Comparison of ENCODE assay signal across 1 cellular context in the genomic region with DNA sequence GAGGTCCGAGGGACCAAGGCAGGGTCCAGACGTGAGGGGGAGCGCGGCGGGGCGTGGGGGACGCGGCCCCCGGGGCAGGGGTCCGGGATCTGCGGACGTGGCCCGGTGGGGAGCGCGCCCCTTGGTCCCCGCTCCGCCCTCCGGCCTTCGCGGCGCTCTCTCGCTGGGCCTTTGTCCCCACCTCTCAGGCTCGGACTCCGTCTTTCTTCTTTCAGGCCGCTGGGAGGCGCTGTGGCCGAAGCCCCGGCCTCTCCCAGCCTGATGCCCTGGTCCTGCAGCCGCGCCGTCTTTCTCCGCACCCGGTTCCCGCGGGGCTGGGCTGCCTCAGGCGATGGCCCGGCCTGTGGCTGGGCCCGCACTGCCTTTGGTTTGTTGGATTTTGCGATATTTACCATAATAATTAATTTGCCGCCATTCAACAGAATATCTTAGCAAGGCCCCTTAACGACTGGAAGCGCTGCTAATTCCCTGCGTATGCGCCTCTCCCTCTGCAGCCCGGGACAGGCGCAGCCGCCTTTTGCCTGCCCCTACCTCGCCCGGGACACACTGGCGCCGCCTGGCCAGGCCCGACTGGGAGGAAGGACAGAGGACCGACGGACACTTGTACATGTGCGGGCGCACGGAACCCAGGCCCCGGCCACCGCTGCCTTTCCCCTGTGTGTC.
TF ChIP-seq lines count a peak whose summit lies in the region.

No MANE protein-coding gene starts in this region.

TF ChIP-seq in HepG2, 621 proteins besides CTCF, POLR2A, EP300 and RAD21 (continued from another document and continues in another):
- TF ChIP-seq, protein P1, sequence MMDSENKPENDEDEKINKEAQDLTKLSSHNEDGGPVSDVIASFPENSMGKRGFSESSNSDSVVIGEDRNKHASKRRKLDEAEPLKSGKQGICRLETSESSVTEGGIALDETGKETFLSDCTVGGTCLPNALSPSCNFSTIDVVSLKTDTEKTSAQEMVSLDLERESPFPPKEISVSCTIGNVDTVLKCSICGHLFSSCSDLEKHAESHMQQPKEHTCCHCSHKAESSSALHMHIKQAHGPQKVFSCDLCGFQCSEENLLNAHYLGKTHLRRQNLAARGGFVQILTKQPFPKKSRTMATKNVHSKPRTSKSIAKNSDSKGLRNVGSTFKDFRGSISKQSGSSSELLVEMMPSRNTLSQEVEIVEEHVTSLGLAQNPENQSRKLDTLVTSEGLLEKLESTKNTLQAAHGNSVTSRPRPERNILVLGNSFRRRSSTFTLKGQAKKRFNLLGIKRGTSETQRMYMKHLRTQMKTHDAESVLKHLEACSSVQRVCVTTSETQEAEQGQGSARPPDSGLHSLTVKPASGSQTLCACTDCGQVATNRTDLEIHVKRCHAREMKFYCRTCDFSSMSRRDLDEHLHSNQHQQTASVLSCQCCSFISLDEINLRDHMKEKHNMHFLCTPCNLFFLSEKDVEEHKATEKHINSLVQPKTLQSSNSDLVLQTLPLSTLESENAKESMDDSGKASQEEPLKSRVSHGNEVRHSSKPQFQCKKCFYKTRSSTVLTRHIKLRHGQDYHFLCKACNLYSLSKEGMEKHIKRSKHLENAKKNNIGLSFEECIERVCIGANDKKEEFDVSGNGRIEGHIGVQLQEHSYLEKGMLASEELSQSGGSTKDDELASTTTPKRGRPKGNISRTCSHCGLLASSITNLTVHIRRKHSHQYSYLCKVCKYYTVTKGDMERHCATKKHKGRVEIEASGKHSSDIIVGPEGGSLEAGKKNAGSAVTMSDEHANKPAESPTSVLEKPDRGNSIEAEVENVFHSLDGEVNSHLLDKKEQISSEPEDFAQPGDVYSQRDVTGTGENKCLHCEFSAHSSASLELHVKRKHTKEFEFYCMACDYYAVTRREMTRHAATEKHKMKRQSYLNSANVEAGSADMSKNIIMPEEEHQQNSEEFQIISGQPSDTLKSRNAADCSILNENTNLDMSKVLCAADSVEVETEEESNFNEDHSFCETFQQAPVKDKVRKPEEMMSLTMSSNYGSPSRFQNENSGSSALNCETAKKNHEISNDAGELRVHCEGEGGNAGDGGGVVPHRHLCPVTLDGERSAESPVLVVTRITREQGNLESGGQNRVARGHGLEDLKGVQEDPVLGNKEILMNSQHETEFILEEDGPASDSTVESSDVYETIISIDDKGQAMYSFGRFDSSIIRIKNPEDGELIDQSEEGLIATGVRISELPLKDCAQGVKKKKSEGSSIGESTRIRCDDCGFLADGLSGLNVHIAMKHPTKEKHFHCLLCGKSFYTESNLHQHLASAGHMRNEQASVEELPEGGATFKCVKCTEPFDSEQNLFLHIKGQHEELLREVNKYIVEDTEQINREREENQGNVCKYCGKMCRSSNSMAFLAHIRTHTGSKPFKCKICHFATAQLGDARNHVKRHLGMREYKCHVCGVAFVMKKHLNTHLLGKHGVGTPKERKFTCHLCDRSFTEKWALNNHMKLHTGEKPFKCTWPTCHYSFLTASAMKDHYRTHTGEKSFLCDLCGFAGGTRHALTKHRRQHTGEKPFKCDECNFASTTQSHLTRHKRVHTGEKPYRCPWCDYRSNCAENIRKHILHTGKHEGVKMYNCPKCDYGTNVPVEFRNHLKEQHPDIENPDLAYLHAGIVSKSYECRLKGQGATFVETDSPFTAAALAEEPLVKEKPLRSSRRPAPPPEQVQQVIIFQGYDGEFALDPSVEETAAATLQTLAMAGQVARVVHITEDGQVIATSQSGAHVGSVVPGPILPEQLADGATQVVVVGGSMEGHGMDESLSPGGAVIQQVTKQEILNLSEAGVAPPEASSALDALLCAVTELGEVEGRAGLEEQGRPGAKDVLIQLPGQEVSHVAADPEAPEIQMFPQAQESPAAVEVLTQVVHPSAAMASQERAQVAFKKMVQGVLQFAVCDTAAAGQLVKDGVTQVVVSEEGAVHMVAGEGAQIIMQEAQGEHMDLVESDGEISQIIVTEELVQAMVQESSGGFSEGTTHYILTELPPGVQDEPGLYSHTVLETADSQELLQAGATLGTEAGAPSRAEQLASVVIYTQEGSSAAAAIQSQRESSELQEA (CRISPR knock-in tag; IDR thresholded peaks at IDR 0.05; ENCODE audit: not compliant biosample characterization), result peak; percentile 45
- 0 out of 2 replicates have a peak, but pooled peaks have one; percentile 48 for TF ChIP-seq ZNF761 (CRISPR knock-in tag; conservative IDR thresholded peaks at IDR 0.05)
- TF ChIP-seq SNAPC2 (CRISPR knock-in tag; IDR thresholded peaks at IDR 0.05), result no peak
- TF ChIP-seq, protein P2, sequence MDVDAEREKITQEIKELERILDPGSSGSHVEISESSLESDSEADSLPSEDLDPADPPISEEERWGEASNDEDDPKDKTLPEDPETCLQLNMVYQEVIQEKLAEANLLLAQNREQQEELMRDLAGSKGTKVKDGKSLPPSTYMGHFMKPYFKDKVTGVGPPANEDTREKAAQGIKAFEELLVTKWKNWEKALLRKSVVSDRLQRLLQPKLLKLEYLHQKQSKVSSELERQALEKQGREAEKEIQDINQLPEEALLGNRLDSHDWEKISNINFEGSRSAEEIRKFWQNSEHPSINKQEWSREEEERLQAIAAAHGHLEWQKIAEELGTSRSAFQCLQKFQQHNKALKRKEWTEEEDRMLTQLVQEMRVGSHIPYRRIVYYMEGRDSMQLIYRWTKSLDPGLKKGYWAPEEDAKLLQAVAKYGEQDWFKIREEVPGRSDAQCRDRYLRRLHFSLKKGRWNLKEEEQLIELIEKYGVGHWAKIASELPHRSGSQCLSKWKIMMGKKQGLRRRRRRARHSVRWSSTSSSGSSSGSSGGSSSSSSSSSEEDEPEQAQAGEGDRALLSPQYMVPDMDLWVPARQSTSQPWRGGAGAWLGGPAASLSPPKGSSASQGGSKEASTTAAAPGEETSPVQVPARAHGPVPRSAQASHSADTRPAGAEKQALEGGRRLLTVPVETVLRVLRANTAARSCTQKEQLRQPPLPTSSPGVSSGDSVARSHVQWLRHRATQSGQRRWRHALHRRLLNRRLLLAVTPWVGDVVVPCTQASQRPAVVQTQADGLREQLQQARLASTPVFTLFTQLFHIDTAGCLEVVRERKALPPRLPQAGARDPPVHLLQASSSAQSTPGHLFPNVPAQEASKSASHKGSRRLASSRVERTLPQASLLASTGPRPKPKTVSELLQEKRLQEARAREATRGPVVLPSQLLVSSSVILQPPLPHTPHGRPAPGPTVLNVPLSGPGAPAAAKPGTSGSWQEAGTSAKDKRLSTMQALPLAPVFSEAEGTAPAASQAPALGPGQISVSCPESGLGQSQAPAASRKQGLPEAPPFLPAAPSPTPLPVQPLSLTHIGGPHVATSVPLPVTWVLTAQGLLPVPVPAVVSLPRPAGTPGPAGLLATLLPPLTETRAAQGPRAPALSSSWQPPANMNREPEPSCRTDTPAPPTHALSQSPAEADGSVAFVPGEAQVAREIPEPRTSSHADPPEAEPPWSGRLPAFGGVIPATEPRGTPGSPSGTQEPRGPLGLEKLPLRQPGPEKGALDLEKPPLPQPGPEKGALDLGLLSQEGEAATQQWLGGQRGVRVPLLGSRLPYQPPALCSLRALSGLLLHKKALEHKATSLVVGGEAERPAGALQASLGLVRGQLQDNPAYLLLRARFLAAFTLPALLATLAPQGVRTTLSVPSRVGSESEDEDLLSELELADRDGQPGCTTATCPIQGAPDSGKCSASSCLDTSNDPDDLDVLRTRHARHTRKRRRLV (CRISPR knock-in tag; IDR thresholded peaks at IDR 0.05), result no peak
- peak; percentile 56; the same call in 1 of the 2 replicates for TF ChIP-seq ZBTB7A (CRISPR knock-in tag; IDR thresholded peaks at IDR 0.05)
- TF ChIP-seq PCBP2 (optimal IDR thresholded peaks at IDR 0.05; ENCODE audit: low read depth, low read length, poor library complexity, severe bottlenecking), result no peak
- no peak; the same call in 2 of the 3 replicates for TF ChIP-seq MXI1 (IDR thresholded peaks at IDR 0.05; ENCODE audit: borderline replicate concordance, low read depth, low read length)
- no peak for TF ChIP-seq ZNF256 (CRISPR knock-in tag; conservative IDR thresholded peaks at IDR 0.05)
- TF ChIP-seq KAT8 (CRISPR knock-in tag; IDR thresholded peaks at IDR 0.05), result peak; percentile 40; the same call in 1 of the 2 replicates
- 0 out of 2 replicates have a peak, but pooled peaks have one; percentile 37 for TF ChIP-seq KLF6 (CRISPR knock-in tag; IDR thresholded peaks at IDR 0.05)
- peak; percentile 68; the same call in 1 of the 2 replicates for TF ChIP-seq KLF12 (CRISPR knock-in tag; IDR thresholded peaks at IDR 0.05; ENCODE audit: borderline replicate concordance)
- TF ChIP-seq ZNF441 (CRISPR knock-in tag; IDR thresholded peaks at IDR 0.05; ENCODE audit: borderline replicate concordance), result peak; percentile 54; the same call in 1 of the 2 replicates
- TF ChIP-seq, protein P3, sequence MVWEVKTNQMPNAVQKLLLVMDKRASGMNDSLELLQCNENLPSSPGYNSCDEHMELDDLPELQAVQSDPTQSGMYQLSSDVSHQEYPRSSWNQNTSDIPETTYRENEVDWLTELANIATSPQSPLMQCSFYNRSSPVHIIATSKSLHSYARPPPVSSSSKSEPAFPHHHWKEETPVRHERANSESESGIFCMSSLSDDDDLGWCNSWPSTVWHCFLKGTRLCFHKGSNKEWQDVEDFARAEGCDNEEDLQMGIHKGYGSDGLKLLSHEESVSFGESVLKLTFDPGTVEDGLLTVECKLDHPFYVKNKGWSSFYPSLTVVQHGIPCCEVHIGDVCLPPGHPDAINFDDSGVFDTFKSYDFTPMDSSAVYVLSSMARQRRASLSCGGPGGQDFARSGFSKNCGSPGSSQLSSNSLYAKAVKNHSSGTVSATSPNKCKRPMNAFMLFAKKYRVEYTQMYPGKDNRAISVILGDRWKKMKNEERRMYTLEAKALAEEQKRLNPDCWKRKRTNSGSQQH (CRISPR knock-in tag; IDR thresholded peaks at IDR 0.05; ENCODE audit: low read depth), result no peak
- TF ChIP-seq, protein P4, sequence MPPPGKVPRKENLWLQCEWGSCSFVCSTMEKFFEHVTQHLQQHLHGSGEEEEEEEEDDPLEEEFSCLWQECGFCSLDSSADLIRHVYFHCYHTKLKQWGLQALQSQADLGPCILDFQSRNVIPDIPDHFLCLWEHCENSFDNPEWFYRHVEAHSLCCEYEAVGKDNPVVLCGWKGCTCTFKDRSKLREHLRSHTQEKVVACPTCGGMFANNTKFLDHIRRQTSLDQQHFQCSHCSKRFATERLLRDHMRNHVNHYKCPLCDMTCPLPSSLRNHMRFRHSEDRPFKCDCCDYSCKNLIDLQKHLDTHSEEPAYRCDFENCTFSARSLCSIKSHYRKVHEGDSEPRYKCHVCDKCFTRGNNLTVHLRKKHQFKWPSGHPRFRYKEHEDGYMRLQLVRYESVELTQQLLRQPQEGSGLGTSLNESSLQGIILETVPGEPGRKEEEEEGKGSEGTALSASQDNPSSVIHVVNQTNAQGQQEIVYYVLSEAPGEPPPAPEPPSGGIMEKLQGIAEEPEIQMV (CRISPR knock-in tag; IDR thresholded peaks at IDR 0.05; ENCODE audit: low read depth), result peak; percentile 78; the same call in 1 of the 2 replicates
- TF ChIP-seq, protein P5, sequence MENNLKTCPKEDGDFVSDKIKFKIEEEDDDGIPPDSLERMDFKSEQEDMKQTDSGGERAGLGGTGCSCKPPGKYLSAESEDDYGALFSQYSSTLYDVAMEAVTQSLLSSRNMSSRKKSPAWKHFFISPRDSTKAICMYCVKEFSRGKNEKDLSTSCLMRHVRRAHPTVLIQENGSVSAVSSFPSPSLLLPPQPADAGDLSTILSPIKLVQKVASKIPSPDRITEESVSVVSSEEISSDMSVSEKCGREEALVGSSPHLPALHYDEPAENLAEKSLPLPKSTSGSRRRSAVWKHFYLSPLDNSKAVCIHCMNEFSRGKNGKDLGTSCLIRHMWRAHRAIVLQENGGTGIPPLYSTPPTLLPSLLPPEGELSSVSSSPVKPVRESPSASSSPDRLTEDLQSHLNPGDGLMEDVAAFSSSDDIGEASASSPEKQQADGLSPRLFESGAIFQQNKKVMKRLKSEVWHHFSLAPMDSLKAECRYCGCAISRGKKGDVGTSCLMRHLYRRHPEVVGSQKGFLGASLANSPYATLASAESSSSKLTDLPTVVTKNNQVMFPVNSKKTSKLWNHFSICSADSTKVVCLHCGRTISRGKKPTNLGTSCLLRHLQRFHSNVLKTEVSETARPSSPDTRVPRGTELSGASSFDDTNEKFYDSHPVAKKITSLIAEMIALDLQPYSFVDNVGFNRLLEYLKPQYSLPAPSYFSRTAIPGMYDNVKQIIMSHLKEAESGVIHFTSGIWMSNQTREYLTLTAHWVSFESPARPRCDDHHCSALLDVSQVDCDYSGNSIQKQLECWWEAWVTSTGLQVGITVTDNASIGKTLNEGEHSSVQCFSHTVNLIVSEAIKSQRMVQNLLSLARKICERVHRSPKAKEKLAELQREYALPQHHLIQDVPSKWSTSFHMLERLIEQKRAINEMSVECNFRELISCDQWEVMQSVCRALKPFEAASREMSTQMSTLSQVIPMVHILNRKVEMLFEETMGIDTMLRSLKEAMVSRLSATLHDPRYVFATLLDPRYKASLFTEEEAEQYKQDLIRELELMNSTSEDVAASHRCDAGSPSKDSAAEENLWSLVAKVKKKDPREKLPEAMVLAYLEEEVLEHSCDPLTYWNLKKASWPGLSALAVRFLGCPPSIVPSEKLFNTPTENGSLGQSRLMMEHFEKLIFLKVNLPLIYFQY (CRISPR knock-in tag; IDR thresholded peaks at IDR 0.05; ENCODE audit: borderline replicate concordance), result 0 out of 2 replicates have a peak, but pooled peaks have one; percentile 53
- TF ChIP-seq ZSCAN9 (CRISPR knock-in tag; IDR thresholded peaks at IDR 0.05; ENCODE audit: borderline replicate concordance), result 0 out of 2 replicates have a peak, but pooled peaks have one; percentile 9
- no peak for TF ChIP-seq SIN3B (IDR thresholded peaks at IDR 0.05; ENCODE audit: low read length)
- TF ChIP-seq KDM5B (CRISPR knock-in tag; IDR thresholded peaks at IDR 0.05; ENCODE audit: borderline replicate concordance), result 0 out of 2 replicates have a peak, but pooled peaks have one; percentile 12
- no peak for TF ChIP-seq FOXA3 (CRISPR knock-in tag; IDR thresholded peaks at IDR 0.05)
- TF ChIP-seq, protein P6, sequence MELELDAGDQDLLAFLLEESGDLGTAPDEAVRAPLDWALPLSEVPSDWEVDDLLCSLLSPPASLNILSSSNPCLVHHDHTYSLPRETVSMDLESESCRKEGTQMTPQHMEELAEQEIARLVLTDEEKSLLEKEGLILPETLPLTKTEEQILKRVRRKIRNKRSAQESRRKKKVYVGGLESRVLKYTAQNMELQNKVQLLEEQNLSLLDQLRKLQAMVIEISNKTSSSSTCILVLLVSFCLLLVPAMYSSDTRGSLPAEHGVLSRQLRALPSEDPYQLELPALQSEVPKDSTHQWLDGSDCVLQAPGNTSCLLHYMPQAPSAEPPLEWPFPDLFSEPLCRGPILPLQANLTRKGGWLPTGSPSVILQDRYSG (CRISPR knock-in tag; IDR thresholded peaks at IDR 0.05), result no peak
- no peak for TF ChIP-seq GZF1 (CRISPR knock-in tag; IDR thresholded peaks at IDR 0.05)
